ENCODE assay signal across 10 cellular contexts in genomic region chr16:1494711-1495110, GRCh38. TPM values are rescaled to one million over a fixed set of nuclear protein-coding genes. Genes with fewer than 3 reads are reported as not detected.
A peak's percentile ranks its signal among the peaks of the same experiment; 100 is the strongest.
DNase-seq lines count a peak whose midpoint lies in the region; ATAC-seq and TF ChIP-seq lines count a peak whose summit lies in the region.
"Had no signal": no experiment of that assay in that cellular context is flagged by ENCODE, and none has a peak within 500 bp of the region (broad histone marks: within the 10 kb centered on the region; RNA-seq: fewer than 3 reads in every experiment).

No MANE protein-coding gene starts in this region.

- no peaks in the 10 kb centered on the region for H3K9me3 Mint-ChIP-seq in activated T-cell treated with anti-CD3 and anti-CD28 coated beads, Interleukin-2, amount 50 U/mL, for 4 hours

- peak overlapping the region; percentile 91 for H3K4me3 Mint-ChIP-seq in activated T-cell treated with anti-CD3 and anti-CD28 coated beads, Interleukin-2, amount 50 U/mL, for 4 hours

- H3K27me3 ChIP-seq in stomach (no peaks in the 10 kb centered on the region), mesendoderm (ENCODE audit: insufficient read depth, low read length, poor library complexity) (no peaks in the 10 kb centered on the region)

- intact Hi-C loops in Right ventricle myocardium superior (cut with DNase I) (loop anchor here (5.0 to 10.0 kb wide), 2 partner anchors 53 to 120 kb away; partner anchors contain the start of genes CRAMP1 and IFT140), stomach (cut with DNase I; ENCODE audit: low total_unique reads) (no loop called here)

- no peak overlapping the region for H2AK5ac ChIP-seq in mesendoderm (ENCODE audit: low read length)

- H3K79me2 ChIP-seq in mesendoderm (ENCODE audit: control insufficient read depth, insufficient read depth, low read length), result peaks cover 9% of the 10 kb centered on the region

- no peak for TF ChIP-seq POLR2A in stomach (IDR thresholded peaks at IDR 0.05)

- H3K9me3 ChIP-seq in stomach, result no peaks in the 10 kb centered on the region

- no peak overlapping the region for H3K18ac ChIP-seq in mesendoderm (ENCODE audit: low read length)

- peaks cover 3% of the 10 kb centered on the region for H3K36me3 Mint-ChIP-seq in activated T-cell treated with anti-CD3 and anti-CD28 coated beads, Interleukin-2, amount 50 U/mL, for 4 hours (ENCODE audit: insufficient read depth)

- TF ChIP-seq CTCF in VCaP (conservative IDR thresholded peaks at IDR 0.05) (peak; percentile 17), stomach (IDR thresholded peaks at IDR 0.05) (no peak)

- no peak overlapping the region for H3K23ac ChIP-seq in mesendoderm (ENCODE audit: low read length)

- no peaks in the 10 kb centered on the region for H3K27me3 Mint-ChIP-seq in activated T-cell treated with anti-CD3 and anti-CD28 coated beads, Interleukin-2, amount 50 U/mL, for 4 hours (ENCODE audit: low read depth)

- WGBS in stomach, 5 donors, result 69 to 89% (median 81%) methylated on average over 5 to 13 of the region's 13 CpGs
- no CpG with 5 or more reads among the region's 13 CpGs for WGBS in mesendoderm (ENCODE audit: extremely low coverage, insufficient coverage, low lambda C conversion rate)

- H3K4me3 ChIP-seq in stomach (peak overlapping the region in 3 of 4 donors; percentile 80 to 94 (median 92)), mesendoderm (ENCODE audit: low read length) (no peak overlapping the region)

- peaks cover 26 to 51% (median 49%) of the 10 kb centered on the region in 4 donors for H3K36me3 ChIP-seq in stomach
- H3K36me3 ChIP-seq in mesendoderm (ENCODE audit: control insufficient read depth, insufficient read depth, low read length), result no peaks in the 10 kb centered on the region

- H3K4me1 Mint-ChIP-seq in activated T-cell treated with anti-CD3 and anti-CD28 coated beads, Interleukin-2, amount 50 U/mL, for 4 hours (ENCODE audit: low read depth), result peaks cover 11% of the 10 kb centered on the region

- no peak overlapping the region for H3K4me2 ChIP-seq in mesendoderm (ENCODE audit: low read length)

- H3K9ac ChIP-seq in mesendoderm (ENCODE audit: low read length), result no peak overlapping the region

- no peak overlapping the region for H4K8ac ChIP-seq in mesendoderm (ENCODE audit: low read depth, low read length)

- no peak overlapping the region for H3K56ac ChIP-seq in mesendoderm (ENCODE audit: low read length)

- H3K27ac ChIP-seq in VCaP (no peak overlapping the region; the same call in 1 of the 2 replicates), stomach (peak overlapping the region in 2 of 5 donors; percentile 87 to 90), mesendoderm (ENCODE audit: low read depth, low read length) (no peak overlapping the region)

- peaks cover 15 to 32% (median 28%) of the 10 kb centered on the region in 4 donors for H3K4me1 ChIP-seq in stomach
- H3K4me1 ChIP-seq in mesendoderm (ENCODE audit: control insufficient read depth, low read depth, low read length), result no peaks in the 10 kb centered on the region

- ATAC-seq in activated T-cell treated with anti-CD3 and anti-CD28 coated beads, Interleukin-2, amount 50 U/mL, for 4 hours, result no peak
- peak; percentile 69 for ATAC-seq in Right ventricle myocardium superior (ENCODE audit: poor library complexity)
- ATAC-seq in HG02970 (IDR thresholded peaks at IDR 0.05; ENCODE audit: low FRiP score, unreplicated experiment), result no peak
- no peak for ATAC-seq in HG03097 (IDR thresholded peaks at IDR 0.05; ENCODE audit: low FRiP score, unreplicated experiment)

- no peak for TF ChIP-seq EP300 in stomach (IDR thresholded peaks at IDR 0.05)

- H4K5ac ChIP-seq in mesendoderm (ENCODE audit: low read length), result no peak overlapping the region

- no peak for DNase-seq in activated T-cell treated with anti-CD3 and anti-CD28 coated beads, Interleukin-2, amount 50 U/mL, for 4 hours
- DNase-seq in activated T-cell treated with anti-CD3 and anti-CD28 coated beads for 4 hours, result no peak
- DNase-seq in Right ventricle myocardium superior, result peak; percentile 76
- DNase-seq in stomach, result no peak
- DNase-seq in mesendoderm, result no peak

- no peak overlapping the region for H2BK5ac ChIP-seq in mesendoderm (ENCODE audit: low read length)

- no peak overlapping the region for H2BK15ac ChIP-seq in mesendoderm (replicated peaks; ENCODE audit: low read depth)

- peaks cover 5% of the 10 kb centered on the region for H3K79me1 ChIP-seq in mesendoderm (ENCODE audit: low read length)

- no peak overlapping the region for H3K4ac ChIP-seq in mesendoderm (ENCODE audit: low read depth, low read length)

- H2BK120ac ChIP-seq in mesendoderm (ENCODE audit: low read depth, low read length), result no peak overlapping the region

RNA-seq across cellular contexts. Expression of gene TELO2, which starts 1.6 kb away (rescaled TPM):
- 100 to 1,000 TPM; 103 to 131 (median 121) TPM for total RNA-seq in activated T-cell treated with anti-CD3 and anti-CD28 coated beads, Interleukin-2, amount 50 U/mL, for 4 hours
- total RNA-seq in Right ventricle myocardium superior (18.8 TPM), stomach (100 to 1,000 TPM in 2 of 5 donors, 10 to 100 TPM in 3; 23.5 to 107 (median 29.8) TPM)
- polyA plus RNA-seq in stomach, result 10 to 100 TPM; 12.4 to 53.6 (median 34.4) TPM
- 31.2 TPM for polyA plus RNA-seq in mesendoderm (2013, experiment 1 of 2)
- 31.3 TPM for polyA plus RNA-seq in mesendoderm (2013, experiment 2 of 2)

RNA-seq across cellular contexts. Expression of gene PTX4, which starts 6.0 kb away (rescaled TPM):
- under 1 TPM in 1 of 3 donors, not detected in 2; 0.28 TPM for total RNA-seq in activated T-cell treated with anti-CD3 and anti-CD28 coated beads, Interleukin-2, amount 50 U/mL, for 4 hours
- total RNA-seq in Right ventricle myocardium superior, result 0.16 TPM
- total RNA-seq in stomach, result not detected
- polyA plus RNA-seq in stomach, result not detected
- polyA plus RNA-seq in mesendoderm (2013, experiment 1 of 2), result 0.03 TPM
- 0.04 TPM for polyA plus RNA-seq in mesendoderm (2013, experiment 2 of 2)
- total RNA-seq: renal cortical epithelial cell, subcutaneous adipose tissue had no signal

RNA-seq across cellular contexts. Expression of gene CLCN7, which starts 19.9 kb away (rescaled TPM):
- 10 to 100 TPM; 54.2 to 60.7 (median 54.7) TPM for total RNA-seq in activated T-cell treated with anti-CD3 and anti-CD28 coated beads, Interleukin-2, amount 50 U/mL, for 4 hours
- total RNA-seq in Right ventricle myocardium superior (45.0 TPM), stomach (100 to 1,000 TPM in 2 of 5 donors, 10 to 100 TPM in 3; 47.2 to 489 (median 69.1) TPM)
- 10 to 100 TPM in 2 of 3 donors, 1 to 10 TPM in 1; 8.7 to 36.5 (median 27.3) TPM for polyA plus RNA-seq in stomach
- 26.8 TPM for polyA plus RNA-seq in mesendoderm (2013, experiment 1 of 2)
- 28.0 TPM for polyA plus RNA-seq in mesendoderm (2013, experiment 2 of 2)

RNA-seq across cellular contexts. Expression of gene TMEM204, which starts 38.8 kb away (rescaled TPM):
- 10 to 100 TPM; 11.7 to 16.7 (median 16.2) TPM for total RNA-seq in activated T-cell treated with anti-CD3 and anti-CD28 coated beads, Interleukin-2, amount 50 U/mL, for 4 hours
- total RNA-seq in Right ventricle myocardium superior, result 28.9 TPM
- total RNA-seq in stomach, result 10 to 100 TPM in 3 of 5 donors, 1 to 10 TPM in 2; 2.7 to 45.8 (median 15.2) TPM
- 10 to 100 TPM; 10.2 to 20.5 (median 19.9) TPM for polyA plus RNA-seq in stomach
- 0.07 TPM for polyA plus RNA-seq in mesendoderm (2013, experiment 1 of 2)
- polyA plus RNA-seq in mesendoderm (2013, experiment 2 of 2), result 0.04 TPM

RNA-seq across cellular contexts. Expression of gene CCDC154, which starts 50.4 kb away (rescaled TPM):
- 1 to 10 TPM in 2 of 3 donors, under 1 TPM in 1; 0.73 to 2.5 (median 2.2) TPM for total RNA-seq in activated T-cell treated with anti-CD3 and anti-CD28 coated beads, Interleukin-2, amount 50 U/mL, for 4 hours
- total RNA-seq in Right ventricle myocardium superior, result 0.81 TPM
- not detected for total RNA-seq in stomach
- polyA plus RNA-seq in stomach, result 1 to 10 TPM in 2 of 3 donors, under 1 TPM in 1; 0.31 to 4.5 (median 3.1) TPM
- polyA plus RNA-seq in mesendoderm (2013, experiment 1 of 2), result 0.08 TPM
- 0.35 TPM for polyA plus RNA-seq in mesendoderm (2013, experiment 2 of 2)
